Comparison of ENCODE assay signal across 38 cellular contexts in genomic region chr9:77003366-77003765, GRCh38. TPM values are rescaled to one million over a fixed set of nuclear protein-coding genes. Genes with fewer than 3 reads are reported as not detected.
"Had no signal": no experiment of that assay in that cellular context is flagged by ENCODE, and none has a peak within 500 bp of the region (broad histone marks: within the 10 kb centered on the region; RNA-seq: fewer than 3 reads in every experiment).

No MANE protein-coding gene starts in this region.

- H3K27me3 ChIP-seq: MG63 had no signal

- H3K27ac ChIP-seq: KMS-11 had no signal

- H3K36me3 ChIP-seq: MG63 had no signal

- H3K9me3 ChIP-seq: MG63 had no signal

- DNase-seq: Karpas-422, Kasumi-1, KG1, MG63, MM.1S, MV-4-11, NCI-H1048, NCI-H1092, NCI-H1092 treated with DMSO at 0.1 percent for 48 hours, NCI-H1105, NCI-H1105 treated with DMSO at 0.1 percent for 48 hours, NCI-H1417, NCI-H1417 treated with DMSO at 0.1 percent for 48 hours, NCI-H1436, NCI-H1436 treated with DMSO at 0.1 percent for 48 hours, NCI-H146, NCI-H1694 treated with DMSO at 0.1 percent for 48 hours, NCI-H187, NCI-H187 treated with DMSO at 0.1 percent for 48 hours, NCI-H1930, NCI-H2029, NCI-H2029 treated with DMSO at 0.1 percent for 48 hours, NCI-H2081, NCI-H2081 treated with DMSO at 0.1 percent for 48 hours, NCI-H2107, NCI-H2171, NCI-H2171 treated with DMSO at 0.1 percent for 48 hours, NCI-H2227 treated with DMSO at 0.1 percent for 48 hours, NCI-H226, NCI-H345, NCI-H446, NCI-H446 treated with DMSO at 0.1 percent for 48 hours, NCI-H510A, NCI-H510A treated with DMSO at 0.1 percent for 48 hours had no signal

- H3K4me3 ChIP-seq: MG63 had no signal

RNA-seq across cellular contexts. Expression of gene FOXB2, which starts 16.1 kb away (rescaled TPM):
- total RNA-seq: LHCN-M2, M059J, MCF 10A had no signal
